In the genomic region with DNA sequence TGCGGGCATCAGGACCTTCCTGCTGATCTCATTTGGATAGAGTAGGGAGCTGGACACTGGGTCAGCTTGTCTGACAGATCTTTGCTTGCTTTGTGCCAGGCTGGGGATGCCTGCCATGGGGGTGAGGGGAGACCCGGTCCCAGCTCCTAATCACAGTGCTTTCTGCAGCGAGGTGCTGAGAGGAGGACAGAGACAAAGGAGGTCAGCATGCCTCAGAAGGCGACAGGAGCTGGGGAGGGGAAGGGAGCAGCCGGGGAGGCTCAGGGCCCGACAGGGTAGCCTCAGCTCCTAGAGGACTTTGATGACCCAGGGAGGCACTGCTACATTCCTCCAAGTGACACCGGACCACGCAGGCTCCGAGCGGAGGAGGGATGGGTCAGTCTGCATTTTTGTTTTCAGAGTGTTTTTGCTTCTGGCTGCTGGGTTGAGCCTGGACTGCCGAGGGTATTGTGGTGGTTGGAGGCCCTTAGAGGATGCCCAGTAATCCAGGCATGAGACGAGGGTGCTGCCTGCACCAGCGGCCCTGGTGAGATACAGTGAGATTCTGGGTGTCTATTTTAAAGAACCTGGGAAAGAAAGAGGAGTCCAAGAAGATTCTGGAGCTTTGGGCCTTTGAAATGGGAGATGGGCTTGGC, we compare ENCODE assay signal across 1 cellular context.
TF ChIP-seq lines count a peak whose summit lies in the region.

No MANE protein-coding gene starts in this region.

TF ChIP-seq in GM12878, 131 proteins besides CTCF, POLR2A, EP300 and RAD21:
- TF ChIP-seq, protein P1, sequence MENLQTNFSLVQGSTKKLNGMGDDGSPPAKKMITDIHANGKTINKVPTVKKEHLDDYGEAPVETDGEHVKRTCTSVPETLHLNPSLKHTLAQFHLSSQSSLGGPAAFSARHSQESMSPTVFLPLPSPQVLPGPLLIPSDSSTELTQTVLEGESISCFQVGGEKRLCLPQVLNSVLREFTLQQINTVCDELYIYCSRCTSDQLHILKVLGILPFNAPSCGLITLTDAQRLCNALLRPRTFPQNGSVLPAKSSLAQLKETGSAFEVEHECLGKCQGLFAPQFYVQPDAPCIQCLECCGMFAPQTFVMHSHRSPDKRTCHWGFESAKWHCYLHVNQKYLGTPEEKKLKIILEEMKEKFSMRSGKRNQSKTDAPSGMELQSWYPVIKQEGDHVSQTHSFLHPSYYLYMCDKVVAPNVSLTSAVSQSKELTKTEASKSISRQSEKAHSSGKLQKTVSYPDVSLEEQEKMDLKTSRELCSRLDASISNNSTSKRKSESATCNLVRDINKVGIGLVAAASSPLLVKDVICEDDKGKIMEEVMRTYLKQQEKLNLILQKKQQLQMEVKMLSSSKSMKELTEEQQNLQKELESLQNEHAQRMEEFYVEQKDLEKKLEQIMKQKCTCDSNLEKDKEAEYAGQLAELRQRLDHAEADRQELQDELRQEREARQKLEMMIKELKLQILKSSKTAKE (IDR thresholded peaks at IDR 0.05; ENCODE audit: low read depth, poor library complexity, severe bottlenecking): no peak
- TF ChIP-seq SIN3A (IDR thresholded peaks at IDR 0.05; ENCODE audit: low read depth, low read length): 0 out of 2 replicates have a peak, but pooled peaks have one; percentile 0
